In the genomic region with DNA sequence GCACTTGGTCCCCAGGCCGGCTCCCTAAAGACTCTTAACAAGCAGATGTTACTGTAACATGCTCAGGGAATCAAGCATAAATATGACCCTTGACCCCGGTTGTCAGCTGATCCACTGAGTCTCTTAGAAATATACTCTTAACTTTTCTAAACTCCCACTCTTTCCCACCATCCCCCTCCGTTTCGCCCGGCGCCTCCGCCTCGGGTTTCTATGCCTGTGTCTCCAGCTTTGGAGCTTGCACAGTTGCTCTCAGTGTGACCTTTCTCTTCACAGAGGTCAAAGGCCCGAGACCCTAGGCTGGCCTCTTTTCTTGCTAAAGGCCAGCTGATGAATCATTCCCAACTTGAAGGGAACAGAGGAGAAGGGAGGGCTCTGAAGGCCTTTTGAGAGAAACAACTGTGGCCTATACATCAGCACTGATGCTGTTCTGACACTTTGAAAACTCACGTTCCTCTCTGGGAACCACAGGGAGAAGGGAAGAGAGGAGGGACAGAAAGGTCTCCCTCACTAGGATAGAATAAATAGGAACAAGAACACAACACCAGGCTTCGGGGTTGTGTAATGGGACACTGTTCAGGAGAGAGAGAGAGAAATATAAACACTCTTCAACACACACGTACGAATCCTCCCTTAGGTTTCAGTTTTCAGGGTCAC, we compare ENCODE assay signal across 1 cellular context.
A peak's percentile ranks its signal among the peaks of the same experiment; 100 is the strongest.
TF ChIP-seq lines count a peak whose summit lies in the region.

No MANE protein-coding gene starts in this region.

TF ChIP-seq in HepG2, 621 proteins besides CTCF, POLR2A, EP300 and RAD21:
- TF ChIP-seq, protein P1, sequence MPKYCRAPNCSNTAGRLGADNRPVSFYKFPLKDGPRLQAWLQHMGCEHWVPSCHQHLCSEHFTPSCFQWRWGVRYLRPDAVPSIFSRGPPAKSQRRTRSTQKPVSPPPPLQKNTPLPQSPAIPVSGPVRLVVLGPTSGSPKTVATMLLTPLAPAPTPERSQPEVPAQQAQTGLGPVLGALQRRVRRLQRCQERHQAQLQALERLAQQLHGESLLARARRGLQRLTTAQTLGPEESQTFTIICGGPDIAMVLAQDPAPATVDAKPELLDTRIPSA (CRISPR knock-in tag; IDR thresholded peaks at IDR 0.05; ENCODE audit: borderline replicate concordance): no peak
- TF ChIP-seq FOXP1 (IDR thresholded peaks at IDR 0.05) (no peak), FOXP1 (CRISPR knock-in tag; IDR thresholded peaks at IDR 0.05) (peak; percentile 34; the same call in 1 of the 2 replicates), NR2F2 (IDR thresholded peaks at IDR 0.05; ENCODE audit: borderline replicate concordance, low read depth) (peak; percentile 40; the same call in 1 of the 2 replicates), NR2F1 (CRISPR knock-in tag; IDR thresholded peaks at IDR 0.05) (peak in 1 of 2 experiments; percentile 54; a peak in 1 of 4 replicates)
- TF ChIP-seq, protein P2, sequence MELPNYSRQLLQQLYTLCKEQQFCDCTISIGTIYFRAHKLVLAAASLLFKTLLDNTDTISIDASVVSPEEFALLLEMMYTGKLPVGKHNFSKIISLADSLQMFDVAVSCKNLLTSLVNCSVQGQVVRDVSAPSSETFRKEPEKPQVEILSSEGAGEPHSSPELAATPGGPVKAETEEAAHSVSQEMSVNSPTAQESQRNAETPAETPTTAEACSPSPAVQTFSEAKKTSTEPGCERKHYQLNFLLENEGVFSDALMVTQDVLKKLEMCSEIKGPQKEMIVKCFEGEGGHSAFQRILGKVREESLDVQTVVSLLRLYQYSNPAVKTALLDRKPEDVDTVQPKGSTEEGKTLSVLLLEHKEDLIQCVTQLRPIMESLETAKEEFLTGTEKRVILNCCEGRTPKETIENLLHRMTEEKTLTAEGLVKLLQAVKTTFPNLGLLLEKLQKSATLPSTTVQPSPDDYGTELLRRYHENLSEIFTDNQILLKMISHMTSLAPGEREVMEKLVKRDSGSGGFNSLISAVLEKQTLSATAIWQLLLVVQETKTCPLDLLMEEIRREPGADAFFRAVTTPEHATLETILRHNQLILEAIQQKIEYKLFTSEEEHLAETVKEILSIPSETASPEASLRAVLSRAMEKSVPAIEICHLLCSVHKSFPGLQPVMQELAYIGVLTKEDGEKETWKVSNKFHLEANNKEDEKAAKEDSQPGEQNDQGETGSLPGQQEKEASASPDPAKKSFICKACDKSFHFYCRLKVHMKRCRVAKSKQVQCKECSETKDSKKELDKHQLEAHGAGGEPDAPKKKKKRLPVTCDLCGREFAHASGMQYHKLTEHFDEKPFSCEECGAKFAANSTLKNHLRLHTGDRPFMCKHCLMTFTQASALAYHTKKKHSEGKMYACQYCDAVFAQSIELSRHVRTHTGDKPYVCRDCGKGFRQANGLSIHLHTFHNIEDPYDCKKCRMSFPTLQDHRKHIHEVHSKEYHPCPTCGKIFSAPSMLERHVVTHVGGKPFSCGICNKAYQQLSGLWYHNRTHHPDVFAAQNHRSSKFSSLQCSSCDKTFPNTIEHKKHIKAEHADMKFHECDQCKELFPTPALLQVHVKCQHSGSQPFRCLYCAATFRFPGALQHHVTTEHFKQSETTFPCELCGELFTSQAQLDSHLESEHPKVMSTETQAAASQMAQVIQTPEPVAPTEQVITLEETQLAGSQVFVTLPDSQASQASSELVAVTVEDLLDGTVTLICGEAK (IDR thresholded peaks at IDR 0.05): no peak
- TF ChIP-seq, protein P2 (CRISPR knock-in tag; IDR thresholded peaks at IDR 0.05): no peak
- TF ChIP-seq, protein P3, sequence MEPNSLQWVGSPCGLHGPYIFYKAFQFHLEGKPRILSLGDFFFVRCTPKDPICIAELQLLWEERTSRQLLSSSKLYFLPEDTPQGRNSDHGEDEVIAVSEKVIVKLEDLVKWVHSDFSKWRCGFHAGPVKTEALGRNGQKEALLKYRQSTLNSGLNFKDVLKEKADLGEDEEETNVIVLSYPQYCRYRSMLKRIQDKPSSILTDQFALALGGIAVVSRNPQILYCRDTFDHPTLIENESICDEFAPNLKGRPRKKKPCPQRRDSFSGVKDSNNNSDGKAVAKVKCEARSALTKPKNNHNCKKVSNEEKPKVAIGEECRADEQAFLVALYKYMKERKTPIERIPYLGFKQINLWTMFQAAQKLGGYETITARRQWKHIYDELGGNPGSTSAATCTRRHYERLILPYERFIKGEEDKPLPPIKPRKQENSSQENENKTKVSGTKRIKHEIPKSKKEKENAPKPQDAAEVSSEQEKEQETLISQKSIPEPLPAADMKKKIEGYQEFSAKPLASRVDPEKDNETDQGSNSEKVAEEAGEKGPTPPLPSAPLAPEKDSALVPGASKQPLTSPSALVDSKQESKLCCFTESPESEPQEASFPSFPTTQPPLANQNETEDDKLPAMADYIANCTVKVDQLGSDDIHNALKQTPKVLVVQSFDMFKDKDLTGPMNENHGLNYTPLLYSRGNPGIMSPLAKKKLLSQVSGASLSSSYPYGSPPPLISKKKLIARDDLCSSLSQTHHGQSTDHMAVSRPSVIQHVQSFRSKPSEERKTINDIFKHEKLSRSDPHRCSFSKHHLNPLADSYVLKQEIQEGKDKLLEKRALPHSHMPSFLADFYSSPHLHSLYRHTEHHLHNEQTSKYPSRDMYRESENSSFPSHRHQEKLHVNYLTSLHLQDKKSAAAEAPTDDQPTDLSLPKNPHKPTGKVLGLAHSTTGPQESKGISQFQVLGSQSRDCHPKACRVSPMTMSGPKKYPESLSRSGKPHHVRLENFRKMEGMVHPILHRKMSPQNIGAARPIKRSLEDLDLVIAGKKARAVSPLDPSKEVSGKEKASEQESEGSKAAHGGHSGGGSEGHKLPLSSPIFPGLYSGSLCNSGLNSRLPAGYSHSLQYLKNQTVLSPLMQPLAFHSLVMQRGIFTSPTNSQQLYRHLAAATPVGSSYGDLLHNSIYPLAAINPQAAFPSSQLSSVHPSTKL (CRISPR knock-in tag; IDR thresholded peaks at IDR 0.05): no peak
TF ChIP-seq in HepG2: peak in this region for 3.
